1 cellular context compared by ENCODE assay signal in the genomic region with DNA sequence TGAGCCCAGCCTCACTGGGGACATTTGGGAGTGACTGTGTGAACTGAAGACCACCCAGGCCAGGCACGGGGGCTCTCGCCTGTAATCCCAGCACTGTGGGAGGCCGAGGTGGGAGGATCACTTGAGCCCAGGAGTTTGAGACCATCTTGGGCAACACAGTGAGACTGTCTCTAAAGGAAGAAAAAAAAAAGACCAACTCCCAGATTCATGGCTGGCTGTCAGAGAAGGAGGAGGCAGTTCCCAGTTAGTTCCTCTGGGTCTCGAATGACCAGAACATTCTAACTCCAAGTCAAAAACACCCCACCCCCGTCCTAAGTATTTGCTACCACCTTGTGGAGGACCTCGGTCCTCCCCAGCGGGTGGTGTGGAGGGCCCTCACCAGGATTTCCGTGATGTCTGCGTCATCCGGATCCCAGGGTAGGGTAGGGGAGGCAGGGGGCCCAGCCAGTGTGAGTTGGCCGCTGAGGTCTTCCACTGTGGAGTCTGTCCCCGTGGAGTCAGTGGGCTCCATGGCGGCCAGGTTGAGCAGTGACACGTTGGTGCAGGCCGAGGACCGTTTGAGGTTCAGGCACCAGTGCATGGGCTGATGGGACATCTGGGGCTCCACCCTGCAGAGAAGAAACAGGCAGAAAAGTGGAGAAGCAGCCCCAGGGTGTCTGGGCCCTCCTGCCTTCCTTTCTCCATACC.
TF ChIP-seq lines count a peak whose summit lies in the region.

No MANE protein-coding gene starts in this region.

TF ChIP-seq in H1, 55 proteins besides CTCF, POLR2A, EP300 and RAD21:
- TF ChIP-seq RXRA (IDR thresholded peaks at IDR 0.05; ENCODE audit: insufficient read depth, low read depth, low read length) (no peak), CEBPB (IDR thresholded peaks at IDR 0.05; ENCODE audit: low read depth, low read length) (no peak), SRF (IDR thresholded peaks at IDR 0.05; ENCODE audit: low read depth, low read length) (no peak), KDM5A (IDR thresholded peaks at IDR 0.05; ENCODE audit: low read length) (no peak), NANOG (IDR thresholded peaks at IDR 0.05; ENCODE audit: insufficient read depth, low read depth, low read length, poor library complexity, severe bottlenecking) (no peak), CBX5 (IDR thresholded peaks at IDR 0.05; ENCODE audit: low read depth, low read length) (no peak), ZNF274 (IDR thresholded peaks at IDR 0.05; ENCODE audit: borderline replicate concordance, extremely low read depth, low read length) (no peak), TAF1 (IDR thresholded peaks at IDR 0.05; ENCODE audit: low read depth, low read length) (no peak), EZH2 (IDR thresholded peaks at IDR 0.05; ENCODE audit: low read depth, low read length, severe bottlenecking) (no peak), HDAC2 (IDR thresholded peaks at IDR 0.05; ENCODE audit: borderline replicate concordance in 1 of 2, low read depth in 2 of 2, low read length in 2 of 2) (no peak), POU5F1 (IDR thresholded peaks at IDR 0.05; ENCODE audit: low read depth, low read length) (no peak), FOSL1 (IDR thresholded peaks at IDR 0.05; ENCODE audit: insufficient read depth, low read depth, low read length) (no peak)
